Comparison of ENCODE assay signal across 1 cellular context in genomic region chr11:43541993-43542392, GRCh38.
TF ChIP-seq lines count a peak whose summit lies in the region.

No MANE protein-coding gene starts in this region.

TF ChIP-seq in IMR-90, 13 proteins besides CTCF, POLR2A, EP300 and RAD21 (continued from another document):
- TF ChIP-seq, protein P1, sequence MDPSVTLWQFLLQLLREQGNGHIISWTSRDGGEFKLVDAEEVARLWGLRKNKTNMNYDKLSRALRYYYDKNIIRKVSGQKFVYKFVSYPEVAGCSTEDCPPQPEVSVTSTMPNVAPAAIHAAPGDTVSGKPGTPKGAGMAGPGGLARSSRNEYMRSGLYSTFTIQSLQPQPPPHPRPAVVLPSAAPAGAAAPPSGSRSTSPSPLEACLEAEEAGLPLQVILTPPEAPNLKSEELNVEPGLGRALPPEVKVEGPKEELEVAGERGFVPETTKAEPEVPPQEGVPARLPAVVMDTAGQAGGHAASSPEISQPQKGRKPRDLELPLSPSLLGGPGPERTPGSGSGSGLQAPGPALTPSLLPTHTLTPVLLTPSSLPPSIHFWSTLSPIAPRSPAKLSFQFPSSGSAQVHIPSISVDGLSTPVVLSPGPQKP (IDR thresholded peaks at IDR 0.05; ENCODE audit: borderline replicate concordance, low read depth, low read length): no peak
- no peak for TF ChIP-seq RCOR1 (IDR thresholded peaks at IDR 0.05; ENCODE audit: insufficient replicate concordance, low read length)
- no peak for TF ChIP-seq FOS (IDR thresholded peaks at IDR 0.05; ENCODE audit: low read depth, low read length)
- TF ChIP-seq RFX5 (IDR thresholded peaks at IDR 0.05; ENCODE audit: low read depth, low read length): no peak
- TF ChIP-seq BHLHE40 (IDR thresholded peaks at IDR 0.05; ENCODE audit: low read depth, low read length): no peak
- TF ChIP-seq USF2 (IDR thresholded peaks at IDR 0.05; ENCODE audit: low read depth, low read length): no peak
- TF ChIP-seq CEBPB (IDR thresholded peaks at IDR 0.05; ENCODE audit: low read depth, low read length): no peak
- no peak for TF ChIP-seq MAZ (IDR thresholded peaks at IDR 0.05; ENCODE audit: borderline replicate concordance, low read depth, low read length)
